9 cellular contexts compared by ENCODE assay signal in genomic region chr9:112755059-112755458, GRCh38. TPM values are rescaled to one million over a fixed set of nuclear protein-coding genes. Genes with fewer than 3 reads are reported as not detected.
DNase-seq lines count a peak whose midpoint lies in the region; ATAC-seq and TF ChIP-seq lines count a peak whose summit lies in the region.
"Had no signal": no experiment of that assay in that cellular context is flagged by ENCODE, and none has a peak within 500 bp of the region (broad histone marks: within the 10 kb centered on the region; RNA-seq: fewer than 3 reads in every experiment).

No MANE protein-coding gene starts in this region.

- H3K27ac Mint-ChIP-seq in MCF 10A (ENCODE audit: low read depth, unreplicated experiment) (peak overlapping the region; percentile 72), mesothelial cell of epicardium (peak overlapping the region; percentile 33)

- H3K4me3 ChIP-seq in HUES6 (ENCODE audit: low read depth, low read length), result peak overlapping the region; percentile 33; the same call in 1 of the 2 replicates

- peaks cover 27% of the 10 kb centered on the region for H3K4me1 ChIP-seq in HUES6 (ENCODE audit: control insufficient read depth, insufficient read depth, low read length)

- 0 out of 2 replicates have a peak, but pooled peaks cover 2% of the 10 kb centered on the region for H3K27me3 ChIP-seq in HUES6 (ENCODE audit: control insufficient read depth, insufficient read depth, low read length)

- no peaks in the 10 kb centered on the region for H3K36me3 ChIP-seq in HUES6 (ENCODE audit: control insufficient read depth, insufficient read depth, low read length)

- H3K4me3 Mint-ChIP-seq in MCF 10A (ENCODE audit: unreplicated experiment) (peak overlapping the region; percentile 28), mesothelial cell of epicardium (no peak overlapping the region)

- peaks cover 48% of the 10 kb centered on the region for H3K4me1 Mint-ChIP-seq in MCF 10A (ENCODE audit: insufficient read depth, unreplicated experiment)
- H3K4me1 Mint-ChIP-seq in mesothelial cell of epicardium, result peaks cover 45% of the 10 kb centered on the region

- no TSS peak for BruUV-seq in MCF 10A (replicated peaks; lab: Mats Ljungman, UMichigan)

- TF ChIP-seq CTCF in MCF 10A (IDR thresholded peaks at IDR 0.05; ENCODE audit: unreplicated experiment), result no peak
- TF ChIP-seq CTCF in mesothelial cell of epicardium (IDR thresholded peaks at IDR 0.05; ENCODE audit: unreplicated experiment), result no peak

- H3K9ac ChIP-seq in HUES6 (ENCODE audit: low read length), result peak overlapping the region; percentile 65

- intact Hi-C loops in MCF 10A (cut with micrococcal nuclease), result no loop called here

- H3K36me3 Mint-ChIP-seq in MCF 10A (ENCODE audit: insufficient read depth, unreplicated experiment), result no peaks in the 10 kb centered on the region
- H3K36me3 Mint-ChIP-seq in mesothelial cell of epicardium, result no peaks in the 10 kb centered on the region

- POLR2A ChIA-PET in MCF 10A (lab: Yijun Ruan, JAX), result interaction anchor here (0.6 kb wide), 1 partner anchor 9 kb away, joined by 3 read pairs; no protein-coding TSS in a partner anchor

- DNase-seq in AML-193 (lab: John Stamatoyannopoulos, UW), result peak; percentile 77 to 87
- peak; percentile 41 for DNase-seq in MCF 10A (ENCODE audit: unreplicated experiment)
- no peak for DNase-seq in mesothelial cell of epicardium (ENCODE audit: low spot score in 2 of 2, unreplicated experiment in 2 of 2)
- no peak for DNase-seq in stimulated activated naive CD4-positive, alpha-beta T cell (lab: John Stamatoyannopoulos, UW)
- no peak for DNase-seq in middle frontal gyrus (ENCODE audit: extremely low spot score, low spot score)
- no peak for DNase-seq in NCI-H2029 treated with DMSO at 0.1 percent for 48 hours (lab: John Stamatoyannopoulos, UW)
- DNase-seq: Right ventricle myocardium superior had no signal

- peak overlapping the region; percentile 68; the same call in 1 of the 2 replicates for H3K27ac ChIP-seq in HUES6 (ENCODE audit: low read depth, low read length)

- no peaks in the 10 kb centered on the region for H3K9me3 ChIP-seq in HUES6 (ENCODE audit: control insufficient read depth, insufficient read depth, low read depth, low read length)

- H3K9me3 Mint-ChIP-seq in MCF 10A (ENCODE audit: unreplicated experiment) (no peaks in the 10 kb centered on the region), mesothelial cell of epicardium (no peaks in the 10 kb centered on the region)

- ATAC-seq in HG02798 (IDR thresholded peaks at IDR 0.05; ENCODE audit: poor library complexity, unreplicated experiment), result no peak

- CTCF ChIA-PET in MCF 10A (lab: Yijun Ruan, JAX), result no interaction called here

- no peaks in the 10 kb centered on the region for H3K27me3 Mint-ChIP-seq in MCF 10A (ENCODE audit: insufficient read depth, unreplicated experiment)
- H3K27me3 Mint-ChIP-seq in mesothelial cell of epicardium (ENCODE audit: low read depth), result no peaks in the 10 kb centered on the region

RNA-seq across cellular contexts. Expression of gene SNX30, which starts 4.5 kb away (rescaled TPM):
- total RNA-seq in MCF 10A (2022), result 9.0 and 9.6 TPM in 2 replicates
- total RNA-seq in mesothelial cell of epicardium, result 11.8 to 12.7 TPM (median 12.7 TPM) in 3 replicates

RNA-seq across cellular contexts. Expression of gene INIP, which starts 37.1 kb away (rescaled TPM):
- total RNA-seq in MCF 10A (2022), result 28.0 and 33.5 TPM in 2 replicates
- total RNA-seq in mesothelial cell of epicardium, result 21.1 to 25.6 TPM (median 23.3 TPM) in 3 replicates

Comparison
In these comparisons a context has a peak if more than half of its experiments do, and no peak if none do; other contexts are left out.
1. DNase-seq: peak in AML-193 (2 of 2) and MCF 10A (single experiment); none in mesothelial cell of epicardium (0 of 2), stimulated activated naive CD4-positive, alpha-beta T cell (0 of 6), middle frontal gyrus (single experiment) and NCI-H2029 treated with DMSO at 0.1 percent for 48 hours (single experiment).